1 cellular context compared by ENCODE assay signal in genomic region chr21:45471229-45472052, GRCh38.
TF ChIP-seq lines count a peak whose summit lies in the region.

No MANE protein-coding gene starts in this region.

TF ChIP-seq in HepG2, 621 proteins besides CTCF, POLR2A, EP300 and RAD21 (continued from another document):
- no peak for TF ChIP-seq BRF2 (CRISPR knock-in tag; IDR thresholded peaks at IDR 0.05)
- TF ChIP-seq NFKB2 (CRISPR knock-in tag; IDR thresholded peaks at IDR 0.05; ENCODE audit: borderline replicate concordance) = 0 out of 2 replicates have a peak, but pooled peaks have one; percentile 4
- peak; percentile 57; the same call in 1 of the 2 replicates for TF ChIP-seq TAF1 (CRISPR knock-in tag; IDR thresholded peaks at IDR 0.05)
- TF ChIP-seq YEATS2 (CRISPR knock-in tag; IDR thresholded peaks at IDR 0.05; ENCODE audit: borderline replicate concordance) = peak; percentile 36; the same call in 1 of the 2 replicates
- peak; percentile 84 for TF ChIP-seq RCOR2 (CRISPR knock-in tag; IDR thresholded peaks at IDR 0.05)
- no peak for TF ChIP-seq ZKSCAN1 (IDR thresholded peaks at IDR 0.05; ENCODE audit: low read length)
- TF ChIP-seq, protein P1, sequence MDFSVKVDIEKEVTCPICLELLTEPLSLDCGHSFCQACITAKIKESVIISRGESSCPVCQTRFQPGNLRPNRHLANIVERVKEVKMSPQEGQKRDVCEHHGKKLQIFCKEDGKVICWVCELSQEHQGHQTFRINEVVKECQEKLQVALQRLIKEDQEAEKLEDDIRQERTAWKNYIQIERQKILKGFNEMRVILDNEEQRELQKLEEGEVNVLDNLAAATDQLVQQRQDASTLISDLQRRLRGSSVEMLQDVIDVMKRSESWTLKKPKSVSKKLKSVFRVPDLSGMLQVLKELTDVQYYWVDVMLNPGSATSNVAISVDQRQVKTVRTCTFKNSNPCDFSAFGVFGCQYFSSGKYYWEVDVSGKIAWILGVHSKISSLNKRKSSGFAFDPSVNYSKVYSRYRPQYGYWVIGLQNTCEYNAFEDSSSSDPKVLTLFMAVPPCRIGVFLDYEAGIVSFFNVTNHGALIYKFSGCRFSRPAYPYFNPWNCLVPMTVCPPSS (IDR thresholded peaks at IDR 0.05) = no peak
- peak; percentile 96 for TF ChIP-seq FOXO1 (CRISPR knock-in tag; IDR thresholded peaks at IDR 0.05)
- no peak for TF ChIP-seq ZNF775 (CRISPR knock-in tag; IDR thresholded peaks at IDR 0.05; ENCODE audit: borderline replicate concordance)
- no peak for TF ChIP-seq PAX8 (CRISPR knock-in tag; IDR thresholded peaks at IDR 0.05; ENCODE audit: borderline replicate concordance)
- TF ChIP-seq ZNF616 (CRISPR knock-in tag; IDR thresholded peaks at IDR 0.05; ENCODE audit: low read depth) = no peak
- peak; percentile 70 for TF ChIP-seq HIVEP1 (CRISPR knock-in tag; IDR thresholded peaks at IDR 0.05)
- TF ChIP-seq TSC22D2 (CRISPR knock-in tag; IDR thresholded peaks at IDR 0.05; ENCODE audit: borderline replicate concordance) = peak; percentile 81; the same call in 1 of the 2 replicates
- TF ChIP-seq, protein P2, sequence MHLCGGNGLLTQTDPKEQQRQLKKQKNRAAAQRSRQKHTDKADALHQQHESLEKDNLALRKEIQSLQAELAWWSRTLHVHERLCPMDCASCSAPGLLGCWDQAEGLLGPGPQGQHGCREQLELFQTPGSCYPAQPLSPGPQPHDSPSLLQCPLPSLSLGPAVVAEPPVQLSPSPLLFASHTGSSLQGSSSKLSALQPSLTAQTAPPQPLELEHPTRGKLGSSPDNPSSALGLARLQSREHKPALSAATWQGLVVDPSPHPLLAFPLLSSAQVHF (CRISPR knock-in tag; IDR thresholded peaks at IDR 0.05) = no peak
- TF ChIP-seq JUNB (CRISPR knock-in tag; IDR thresholded peaks at IDR 0.05; ENCODE audit: borderline replicate concordance) = no peak
- TF ChIP-seq, protein P3, sequence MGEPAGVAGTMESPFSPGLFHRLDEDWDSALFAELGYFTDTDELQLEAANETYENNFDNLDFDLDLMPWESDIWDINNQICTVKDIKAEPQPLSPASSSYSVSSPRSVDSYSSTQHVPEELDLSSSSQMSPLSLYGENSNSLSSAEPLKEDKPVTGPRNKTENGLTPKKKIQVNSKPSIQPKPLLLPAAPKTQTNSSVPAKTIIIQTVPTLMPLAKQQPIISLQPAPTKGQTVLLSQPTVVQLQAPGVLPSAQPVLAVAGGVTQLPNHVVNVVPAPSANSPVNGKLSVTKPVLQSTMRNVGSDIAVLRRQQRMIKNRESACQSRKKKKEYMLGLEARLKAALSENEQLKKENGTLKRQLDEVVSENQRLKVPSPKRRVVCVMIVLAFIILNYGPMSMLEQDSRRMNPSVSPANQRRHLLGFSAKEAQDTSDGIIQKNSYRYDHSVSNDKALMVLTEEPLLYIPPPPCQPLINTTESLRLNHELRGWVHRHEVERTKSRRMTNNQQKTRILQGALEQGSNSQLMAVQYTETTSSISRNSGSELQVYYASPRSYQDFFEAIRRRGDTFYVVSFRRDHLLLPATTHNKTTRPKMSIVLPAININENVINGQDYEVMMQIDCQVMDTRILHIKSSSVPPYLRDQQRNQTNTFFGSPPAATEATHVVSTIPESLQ (CRISPR knock-in tag; conservative IDR thresholded peaks at IDR 0.05) = 0 out of 2 replicates have a peak, but pooled peaks have one; percentile 71
- no peak for TF ChIP-seq ZBTB4 (CRISPR knock-in tag; IDR thresholded peaks at IDR 0.05; ENCODE audit: borderline replicate concordance)
- peak in 1 of 2 experiments; percentile 68; a peak in 2 of 4 replicates for TF ChIP-seq ATF4 (CRISPR knock-in tag; IDR thresholded peaks at IDR 0.05)
- TF ChIP-seq ZXDC (CRISPR knock-in tag; IDR thresholded peaks at IDR 0.05) = no peak
- no peak for TF ChIP-seq ELF4 (CRISPR knock-in tag; IDR thresholded peaks at IDR 0.05; ENCODE audit: borderline replicate concordance)
